8 cellular contexts compared by ENCODE assay signal in genomic region chr2:56460508-56460907, GRCh38.
"Had no signal": no experiment of that assay in that cellular context is flagged by ENCODE, and none has a peak within 500 bp of the region (broad histone marks: within the 10 kb centered on the region; RNA-seq: fewer than 3 reads in every experiment).

No MANE protein-coding gene starts in this region.

- H3K4me3 ChIP-seq: GM12878 had no signal

- ATAC-seq: GM12878 had no signal

- DNase-seq: GDM1, GF-D8 had no signal

- FAIRE-seq: G401.6, GM12878, GM12891, GM12892, GM18507, GM19239 had no signal
